Comparison of ENCODE assay signal across 9 cellular contexts in the genomic region with DNA sequence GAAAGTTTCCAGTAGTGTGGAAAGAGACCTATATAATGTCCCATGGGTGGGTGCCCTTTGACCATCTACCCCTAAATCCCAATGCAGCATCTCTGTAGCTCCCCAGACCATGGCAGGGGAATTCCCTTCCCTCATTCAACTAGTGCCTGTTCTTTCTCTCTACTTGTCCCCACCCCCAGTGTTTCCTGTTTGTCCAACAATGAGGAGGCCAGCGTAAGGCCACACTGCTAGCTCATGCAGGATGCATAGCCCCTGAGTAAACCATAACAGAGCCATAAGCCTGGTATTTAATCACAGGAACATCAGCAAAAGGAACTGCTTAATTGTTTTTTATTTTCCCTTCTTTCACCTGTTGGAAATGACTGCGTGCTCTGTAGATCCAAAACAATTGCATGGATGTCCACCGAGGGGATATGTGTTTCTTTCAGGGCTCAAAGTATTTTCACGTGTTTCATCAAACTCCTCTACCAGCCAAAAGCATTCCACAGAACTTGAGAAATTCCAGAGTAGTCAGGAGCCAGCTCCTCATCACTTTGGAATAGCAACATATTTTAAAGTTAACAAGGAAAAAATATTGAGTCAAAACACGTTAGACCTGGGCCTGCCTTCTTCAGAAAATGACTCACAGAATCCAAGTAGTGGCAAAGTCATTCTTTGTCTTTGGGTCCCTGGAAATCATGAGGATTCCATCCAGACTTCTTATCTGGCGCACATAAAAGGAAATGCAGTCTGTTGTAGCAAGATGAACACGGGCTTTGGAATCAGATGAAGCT.
DNase-seq lines count a peak whose midpoint lies in the region; ATAC-seq, FAIRE-seq and TF ChIP-seq lines count a peak whose summit lies in the region.
"Had no signal": no experiment of that assay in that cellular context is flagged by ENCODE, and none has a peak within 500 bp of the region (broad histone marks: within the 10 kb centered on the region; RNA-seq: fewer than 3 reads in every experiment).

No MANE protein-coding gene starts in this region.

- H3K4me1 Mint-ChIP-seq in activated T-cell treated with anti-CD3 and anti-CD28 coated beads, Interleukin-2, amount 50 U/mL, for 4 hours (ENCODE audit: low read depth), result peaks cover 93% of the 10 kb centered on the region
- peaks cover 79% of the 10 kb centered on the region for H3K4me1 Mint-ChIP-seq in stimulated activated effector memory CD8-positive, alpha-beta T cell treated with anti-CD3 and anti-CD28 coated beads, Interleukin-12 subunit alpha, Interleukin-12 subunit beta, amount 100 ng/mL, for 72 hours

- no peak for FAIRE-seq in frontal cortex (lab: Jason Lieb, UNC)

- no peaks in the 10 kb centered on the region for H3K9me3 Mint-ChIP-seq in activated T-cell treated with anti-CD3 and anti-CD28 coated beads, Interleukin-2, amount 50 U/mL, for 4 hours
- H3K9me3 Mint-ChIP-seq in stimulated activated effector memory CD8-positive, alpha-beta T cell treated with anti-CD3 and anti-CD28 coated beads, Interleukin-12 subunit alpha, Interleukin-12 subunit beta, amount 100 ng/mL, for 72 hours, result no peaks in the 10 kb centered on the region

- intact Hi-C loops in esophagus squamous epithelium (cut with DNase I), result no loop called here

- 31 to 33% methylated on average over 7 of the region's 7 CpGs for WGBS in esophagus squamous epithelium, 2 donors

- peak overlapping the region; percentile 40 for H3K4me3 Mint-ChIP-seq in activated T-cell treated with anti-CD3 and anti-CD28 coated beads, Interleukin-2, amount 50 U/mL, for 4 hours
- H3K4me3 Mint-ChIP-seq in stimulated activated effector memory CD8-positive, alpha-beta T cell treated with anti-CD3 and anti-CD28 coated beads, Interleukin-12 subunit alpha, Interleukin-12 subunit beta, amount 100 ng/mL, for 72 hours, result peak overlapping the region; percentile 56

- H3K4me1 ChIP-seq in esophagus squamous epithelium, result peaks cover 0 to 46% (median 32%) of the 10 kb centered on the region in 3 donors

- peak in 1 of 2 donors; percentile 5 for ATAC-seq in activated T-cell treated with anti-CD3 and anti-CD28 coated beads, Interleukin-2, amount 50 U/mL, for 4 hours
- peak; percentile 12 for ATAC-seq in stimulated activated effector memory CD8-positive, alpha-beta T cell treated with anti-CD3 and anti-CD28 coated beads, Interleukin-12 subunit alpha, Interleukin-12 subunit beta, amount 100 ng/mL, for 72 hours
- ATAC-seq in HG02588 (IDR thresholded peaks at IDR 0.05; ENCODE audit: unreplicated experiment), result no peak

- H3K36me3 ChIP-seq in esophagus squamous epithelium, result peaks cover 0 to 13% (median 0%) of the 10 kb centered on the region in 3 donors

- no peaks in the 10 kb centered on the region for H3K27me3 Mint-ChIP-seq in activated T-cell treated with anti-CD3 and anti-CD28 coated beads, Interleukin-2, amount 50 U/mL, for 4 hours (ENCODE audit: low read depth)

- peaks cover 59% of the 10 kb centered on the region for H3K36me3 Mint-ChIP-seq in activated T-cell treated with anti-CD3 and anti-CD28 coated beads, Interleukin-2, amount 50 U/mL, for 4 hours (ENCODE audit: insufficient read depth)
- H3K36me3 Mint-ChIP-seq in stimulated activated effector memory CD8-positive, alpha-beta T cell treated with anti-CD3 and anti-CD28 coated beads, Interleukin-12 subunit alpha, Interleukin-12 subunit beta, amount 100 ng/mL, for 72 hours, result peaks cover 95% of the 10 kb centered on the region

- H3K27me3 ChIP-seq in esophagus squamous epithelium, result no peaks in the 10 kb centered on the region

- H3K9me3 ChIP-seq in esophagus squamous epithelium, result no peaks in the 10 kb centered on the region

- TF ChIP-seq POLR2A in esophagus squamous epithelium (IDR thresholded peaks at IDR 0.05), result no peak

- no peak overlapping the region for H3K4me3 ChIP-seq in esophagus squamous epithelium

- no peak for TF ChIP-seq CTCF in esophagus squamous epithelium (IDR thresholded peaks at IDR 0.05)

- peak overlapping the region in 3 of 4 donors; percentile 48 to 84 (median 51) for H3K27ac ChIP-seq in esophagus squamous epithelium

- peak overlapping the region; percentile 90 for H3K27ac Mint-ChIP-seq in stimulated activated effector memory CD8-positive, alpha-beta T cell treated with anti-CD3 and anti-CD28 coated beads, Interleukin-12 subunit alpha, Interleukin-12 subunit beta, amount 100 ng/mL, for 72 hours

- no peak for DNase-seq in activated T-cell treated with anti-CD3 and anti-CD28 coated beads, Interleukin-2, amount 50 U/mL, for 4 hours
- no peak for DNase-seq in activated T-cell treated with anti-CD3 and anti-CD28 coated beads for 4 hours
- peak; percentile 71 for DNase-seq in M059J (ENCODE audit: low read depth)
- no peak for DNase-seq in esophagus squamous epithelium (lab: John Stamatoyannopoulos, UW)
- peak in 1 of 2 donors; percentile 58 for DNase-seq in stimulated activated effector memory CD8-positive, alpha-beta T cell treated with anti-CD3 and anti-CD28 coated beads, Interleukin-12 subunit alpha, Interleukin-12 subunit beta, amount 100 ng/mL, for 72 hours (ENCODE audit: low spot score in 2 of 2)
- no peak for DNase-seq in frontal cortex (ENCODE audit: low spot score in 2 of 2)
- DNase-seq in activated CD8-positive, alpha-beta memory T cell treated with anti-CD3 and anti-CD28 coated beads, Interleukin-2, amount 50 U/mL, for 4 hours, result no peak
- DNase-seq: DND-41 had no signal
